In the genomic region with DNA sequence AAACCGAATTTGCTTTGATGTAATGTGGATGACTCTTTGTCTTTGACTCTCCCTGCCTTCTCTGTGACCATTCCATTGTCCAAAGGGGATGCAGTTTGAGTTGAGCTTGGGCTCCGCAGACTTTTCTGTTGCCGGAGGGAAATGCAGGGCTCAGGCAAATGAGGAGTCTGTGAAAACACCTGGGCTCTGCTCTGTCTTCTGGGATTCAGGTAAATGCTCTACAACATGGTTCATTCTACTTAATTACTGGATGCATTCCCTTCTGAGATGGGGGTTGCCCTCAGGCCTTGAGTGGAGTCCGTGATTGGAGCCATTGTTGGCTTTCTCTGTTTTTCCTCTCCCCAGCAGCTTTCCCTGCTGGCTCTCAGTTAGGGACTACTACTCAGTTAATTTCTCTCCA, we compare ENCODE assay signal across 16 cellular contexts. TPM values are rescaled to one million over a fixed set of nuclear protein-coding genes. Genes with fewer than 3 reads are reported as not detected.
DNase-seq lines count a peak whose midpoint lies in the region; ATAC-seq and TF ChIP-seq lines count a peak whose summit lies in the region.
"Had no signal": no experiment of that assay in that cellular context is flagged by ENCODE, and none has a peak within 500 bp of the region (broad histone marks: within the 10 kb centered on the region; RNA-seq: fewer than 3 reads in every experiment).

No MANE protein-coding gene starts in this region.

- H3K4me2 ChIP-seq in mesendoderm (ENCODE audit: low read length) (no peak overlapping the region), PC-3 (ENCODE audit: low read length) (no peak overlapping the region)

- H2AK5ac ChIP-seq in mesendoderm (ENCODE audit: low read length): no peak overlapping the region

- H3K27ac ChIP-seq in mesendoderm (ENCODE audit: low read depth, low read length): no peak overlapping the region
- H3K27ac ChIP-seq in PC-3 (ENCODE audit: low read length): no peak overlapping the region

- no peak overlapping the region for H2BK120ac ChIP-seq in mesendoderm (ENCODE audit: low read depth, low read length)

- H3K4me3 ChIP-seq in H7 (ENCODE audit: insufficient read depth, low read depth, low read length) (no peak overlapping the region), mesendoderm (ENCODE audit: low read length) (no peak overlapping the region), PC-3 (ENCODE audit: low read length) (no peak overlapping the region)

- H3K23ac ChIP-seq in mesendoderm (ENCODE audit: low read length): no peak overlapping the region

- no peak overlapping the region for H2BK5ac ChIP-seq in mesendoderm (ENCODE audit: low read length)

- no peaks in the 10 kb centered on the region for H3K79me1 ChIP-seq in mesendoderm (ENCODE audit: low read length)

- H3K4me1 ChIP-seq in mesendoderm (ENCODE audit: control insufficient read depth, low read depth, low read length): no peaks in the 10 kb centered on the region
- peaks cover 9% of the 10 kb centered on the region for H3K4me1 ChIP-seq in PC-3 (ENCODE audit: insufficient read depth, low read length)
- H3K4me1 ChIP-seq: BE2C had no signal

- H4K5ac ChIP-seq in mesendoderm (ENCODE audit: low read length): no peak overlapping the region

- no TSS peak for BruUV-seq in PC-3 (replicated peaks; lab: Mats Ljungman, UMichigan)

- H3K9me2 ChIP-seq in PC-3 (replicated peaks; ENCODE audit: low read length): no peaks in the 10 kb centered on the region

- no peak for TF ChIP-seq CTCF in PC-3 (conservative IDR thresholded peaks at IDR 0.05; ENCODE audit: low read depth, low read length)

- POLR2A ChIA-PET in PC-3 (lab: Charles Lee; ENCODE audit: unreplicated experiment): no interaction called here

- H3K36me3 ChIP-seq in H7 (replicated peaks; ENCODE audit: control insufficient read depth, insufficient read depth, low read length) (no peaks in the 10 kb centered on the region), mesendoderm (ENCODE audit: control insufficient read depth, insufficient read depth, low read length) (no peaks in the 10 kb centered on the region), PC-3 (ENCODE audit: low read depth, low read length) (no peaks in the 10 kb centered on the region)
- H3K36me3 ChIP-seq: BE2C had no signal

- DNase-seq in H7 (peak; percentile 35), NCI-H526 treated with DMSO at 0.1 percent for 48 hours (lab: John Stamatoyannopoulos, UW) (peak; percentile 20), mesendoderm (peak; percentile 34), PC-3 (no peak), DMS153 treated with DMSO at 0.1 percent for 48 hours (lab: John Stamatoyannopoulos, UW; ENCODE audit: unreplicated experiment) (no peak), SIG-M5 treated with dmso at 0.1 percent for 504 hours (lab: John Stamatoyannopoulos, UW; ENCODE audit: unreplicated experiment) (no peak)
- DNase-seq: ACHN; BE2C; C1 segment of cervical spinal cord; CD4-positive, CD25-positive, alpha-beta regulatory T cell; CD8-positive, alpha-beta memory T cell; COR-L47; DMS 273 treated with DMSO at 0.1 percent for 48 hours; GDM1; KG1 had no signal

- no peak overlapping the region for H3K4ac ChIP-seq in mesendoderm (ENCODE audit: low read depth, low read length)

- WGBS in mesendoderm (ENCODE audit: extremely low coverage, insufficient coverage, low lambda C conversion rate): no CpG with 5 or more reads among the region's 4 CpGs

- H2BK15ac ChIP-seq in mesendoderm (replicated peaks; ENCODE audit: low read depth): no peak overlapping the region

- H3K9ac ChIP-seq in mesendoderm (ENCODE audit: low read length) (no peak overlapping the region), PC-3 (ENCODE audit: low read length) (no peak overlapping the region)

- intact Hi-C loops in PC-3 (cut with micrococcal nuclease): no loop called here

- H4K8ac ChIP-seq in mesendoderm (ENCODE audit: low read depth, low read length): no peak overlapping the region

- H3K27me3 ChIP-seq in H7 (ENCODE audit: control insufficient read depth, insufficient read depth, low read length) (no peaks in the 10 kb centered on the region), mesendoderm (ENCODE audit: insufficient read depth, low read length, poor library complexity) (no peaks in the 10 kb centered on the region), PC-3 (ENCODE audit: low read length) (no peaks in the 10 kb centered on the region)
- H3K27me3 ChIP-seq: BE2C had no signal

- no peak overlapping the region for H3K56ac ChIP-seq in mesendoderm (ENCODE audit: low read length)

- CTCF ChIA-PET in PC-3 (lab: Charles Lee): no interaction called here

- no peak for ATAC-seq in PC-3
- no peak for ATAC-seq in GM21515 (IDR thresholded peaks at IDR 0.05; ENCODE audit: unreplicated experiment)

- no peaks in the 10 kb centered on the region for H3K9me3 ChIP-seq in PC-3 (ENCODE audit: low read length)
- H3K9me3 ChIP-seq: BE2C had no signal

- H4K20me1 ChIP-seq in PC-3 (ENCODE audit: low read length): no peaks in the 10 kb centered on the region

- H3F3A ChIP-seq in PC-3 (ENCODE audit: low read length, unreplicated experiment): no peaks in the 10 kb centered on the region

- H3K18ac ChIP-seq in mesendoderm (ENCODE audit: low read length): no peak overlapping the region

- H3K79me2 ChIP-seq in mesendoderm (ENCODE audit: control insufficient read depth, insufficient read depth, low read length) (no peaks in the 10 kb centered on the region), PC-3 (ENCODE audit: low read length) (no peaks in the 10 kb centered on the region)

- H2AFZ ChIP-seq in PC-3 (ENCODE audit: low read length): no peak overlapping the region

RNA-seq across cellular contexts. Expression of a gene that starts 26.4 kb away (rescaled TPM):
- total RNA-seq in H7 (2014; rRNA removed; shearing (Covaris generic)): 1.8 and 2.1 TPM in 2 replicates
- 0.24 TPM for polyA plus RNA-seq in mesendoderm (2013, experiment 1 of 2)
- 0.15 TPM for polyA plus RNA-seq in mesendoderm (2013, experiment 2 of 2)
- 2.6 and 7.9 TPM in 2 replicates for total RNA-seq in PC-3 (2014; rRNA removed)
- polyA plus RNA-seq: CD4-positive, CD25-positive, alpha-beta regulatory T cell had no signal

RNA-seq across cellular contexts. Expression of a gene that starts 38.5 kb away (rescaled TPM):
- total RNA-seq in H7 (2014; rRNA removed; shearing (Covaris generic)): 0.52 TPM in 1 of 2 replicates, not detected in the other
- 0.10 TPM for polyA plus RNA-seq in mesendoderm (2013, experiment 1 of 2)
- polyA plus RNA-seq in mesendoderm (2013, experiment 2 of 2): 0.06 TPM
- 0.69 and 2.6 TPM in 2 replicates for total RNA-seq in PC-3 (2014; rRNA removed)

Comparison
In these comparisons a context has a peak if more than half of its experiments do, and no peak if none do; other contexts are left out.
1. DNase-seq: peak in H7 (single experiment), NCI-H526 treated with DMSO at 0.1 percent for 48 hours (single experiment) and mesendoderm (single experiment); none in PC-3 (single experiment), DMS153 treated with DMSO at 0.1 percent for 48 hours (single experiment) and SIG-M5 treated with dmso at 0.1 percent for 504 hours (single experiment).